26 cellular contexts compared by ENCODE assay signal in genomic region chr3:43343778-43344177, GRCh38. TPM values are rescaled to one million over a fixed set of nuclear protein-coding genes. Genes with fewer than 3 reads are reported as not detected.
DNase-seq lines count a peak whose midpoint lies in the region; ATAC-seq lines count a peak whose summit lies in the region.
"Had no signal": no experiment of that assay in that cellular context is flagged by ENCODE, and none has a peak within 500 bp of the region (broad histone marks: within the 10 kb centered on the region; RNA-seq: fewer than 3 reads in every experiment).

No MANE protein-coding gene starts in this region.

- no peak overlapping the region for H3K27ac ChIP-seq in CD4-positive, alpha-beta memory T cell (ENCODE audit: low read depth, low read length)
- H3K27ac ChIP-seq in HUES48 (ENCODE audit: low read depth, low read length) = peak overlapping the region; percentile 54
- H3K27ac ChIP-seq: foreskin keratinocyte, psoas muscle, thyroid gland had no signal

- H3K36me3 ChIP-seq in CD4-positive, alpha-beta memory T cell (ENCODE audit: insufficient read depth, low read length) = peaks cover 64% of the 10 kb centered on the region
- H3K36me3 ChIP-seq in HUES48 (ENCODE audit: control insufficient read depth, insufficient read depth, low read length) = peaks cover 42% of the 10 kb centered on the region

- intact Hi-C loops in CD4-positive, alpha-beta memory T cell (cut with micrococcal nuclease) = no loop called here

- peaks cover 78 to 86% of the 10 kb centered on the region in 2 donors for H3K36me3 Mint-ChIP-seq in CD4-positive, alpha-beta memory T cell
- peaks cover 21 to 95% (median 78%) of the 10 kb centered on the region in 3 donors for H3K36me3 Mint-ChIP-seq in naive thymus-derived CD8-positive, alpha-beta T cell

- H3K4me1 Mint-ChIP-seq in CD4-positive, alpha-beta memory T cell = peaks cover 46 to 83% (median 59%) of the 10 kb centered on the region in 4 donors
- peaks cover 22 to 83% (median 78%) of the 10 kb centered on the region in 4 donors for H3K4me1 Mint-ChIP-seq in naive thymus-derived CD8-positive, alpha-beta T cell
- H3K4me1 Mint-ChIP-seq: stimulated activated memory B cell treated with anti-CD40 and anti-IgM and Interleukin-4, amounts not matched to agents 10 μg/mL and 1 μg/mL and 100 μg/mL, for 72 hours had no signal

- CTCF ChIA-PET in CD4-positive, alpha-beta memory T cell (lab: Charles Lee; ENCODE audit: partially characterized antibody) = interaction anchor here (1.0 to 5.6 kb wide), 4 partner anchors 8 to 181 kb away, joined by 3 to 27 read pairs (median 16); no protein-coding TSS in a partner anchor

- ATAC-seq in naive thymus-derived CD8-positive, alpha-beta T cell = no peak
- ATAC-seq in HG02759 (IDR thresholded peaks at IDR 0.05; ENCODE audit: unreplicated experiment) (no peak), HG02678 (IDR thresholded peaks at IDR 0.05; ENCODE audit: unreplicated experiment) (no peak)
- ATAC-seq: foreskin keratinocyte; left ventricle myocardium superior; psoas muscle; stimulated activated memory B cell treated with anti-CD40 and anti-IgM and Interleukin-4, amounts not matched to agents 10 μg/mL and 1 μg/mL and 100 μg/mL, for 72 hours had no signal

- H3K4me1 ChIP-seq in CD4-positive, alpha-beta memory T cell (ENCODE audit: insufficient read depth, low read length) = peaks cover 74% of the 10 kb centered on the region
- peaks cover 32% of the 10 kb centered on the region for H3K4me1 ChIP-seq in HUES48 (ENCODE audit: control insufficient read depth, insufficient read depth, low read length)
- H3K4me1 ChIP-seq: foreskin keratinocyte had no signal

- no peak overlapping the region for H3K9ac ChIP-seq in HUES48 (ENCODE audit: low read depth, low read length)

- H3K9me3 Mint-ChIP-seq in CD4-positive, alpha-beta memory T cell = peaks cover 0 to 10% (median 2%) of the 10 kb centered on the region in 8 donors
- peaks cover 0 to 8% (median 4%) of the 10 kb centered on the region in 9 donors for H3K9me3 Mint-ChIP-seq in naive thymus-derived CD8-positive, alpha-beta T cell
- H3K9me3 Mint-ChIP-seq: stimulated activated memory B cell treated with anti-CD40 and anti-IgM and Interleukin-4, amounts not matched to agents 10 μg/mL and 1 μg/mL and 100 μg/mL, for 72 hours had no signal

- no peaks in the 10 kb centered on the region for H3K9me3 ChIP-seq in CD4-positive, alpha-beta memory T cell (ENCODE audit: control insufficient read depth in 1 of 2, low read length in 2 of 2)
- H3K9me3 ChIP-seq in HUES48 (ENCODE audit: control insufficient read depth, insufficient read depth, low read length) = peaks cover 4% of the 10 kb centered on the region; the same call in 1 of the 2 replicates
- H3K9me3 ChIP-seq: thyroid gland had no signal

- POLR2A ChIA-PET in CD4-positive, alpha-beta memory T cell (lab: Charles Lee; ENCODE audit: partially characterized antibody) = interaction anchor here (1.1 to 5.2 kb wide), 7 partner anchors 22 to 181 kb away, joined by 3 to 70 read pairs (median 6); partner anchors contain the start of gene SNRK
- POLR2A ChIA-PET in naive thymus-derived CD8-positive, alpha-beta T cell (lab: Charles Lee) = interaction anchor here (0.9 to 10.8 kb wide), 4 partner anchors 9 to 46 kb away, joined by 3 to 127 read pairs (median 7); no protein-coding TSS in a partner anchor

- no peaks in the 10 kb centered on the region for H3K27me3 Mint-ChIP-seq in CD4-positive, alpha-beta memory T cell
- H3K27me3 Mint-ChIP-seq in naive thymus-derived CD8-positive, alpha-beta T cell = no peaks in the 10 kb centered on the region
- H3K27me3 Mint-ChIP-seq: stimulated activated memory B cell treated with anti-CD40 and anti-IgM and Interleukin-4, amounts not matched to agents 10 μg/mL and 1 μg/mL and 100 μg/mL, for 72 hours had no signal

- DNase-seq in CD4-positive, alpha-beta memory T cell = no peak
- DNase-seq in amniotic epithelial cell (ENCODE audit: low read depth) = peak; percentile 32
- no peak for DNase-seq in naive thymus-derived CD8-positive, alpha-beta T cell
- DNase-seq in SW480 (ENCODE audit: low spot score) = no peak
- DNase-seq in NCI-H187 (lab: John Stamatoyannopoulos, UW) = no peak
- DNase-seq: activated CD4-positive, alpha-beta T cell treated with anti-CD3 and anti-CD28 coated beads for 4 hours; activated CD8-positive, alpha-beta memory T cell treated with anti-CD3 and anti-CD28 coated beads, Interleukin-2, amount 50 U/mL, for 48 hours; activated gamma-delta T cell; aorta; DMS153; erythroblast; foreskin keratinocyte; GF-D8; HFFc6; left ventricle myocardium superior; NCI-H187 treated with DMSO at 0.1 percent for 48 hours; NCI-H2227 treated with DMSO at 0.1 percent for 48 hours; NCI-H774; psoas muscle; stimulated activated CD4-positive, alpha-beta T cell treated with anti-CD3 and anti-CD28 coated beads, Interleukin-1b, Interleukin-23, amount 100 ng/mL, for 48 hours; thyroid gland had no signal

- H3K4me3 Mint-ChIP-seq in CD4-positive, alpha-beta memory T cell = peak overlapping the region in 5 of 8 donors; percentile 45 to 83 (median 72)
- peak overlapping the region; percentile 57 to 79 (median 72) for H3K4me3 Mint-ChIP-seq in naive thymus-derived CD8-positive, alpha-beta T cell
- H3K4me3 Mint-ChIP-seq: CD14-positive monocyte; HFFc6; stimulated activated memory B cell treated with anti-CD40 and anti-IgM and Interleukin-4, amounts not matched to agents 10 μg/mL and 1 μg/mL and 100 μg/mL, for 72 hours had no signal

- no peaks in the 10 kb centered on the region for H3K27me3 ChIP-seq in CD4-positive, alpha-beta memory T cell (ENCODE audit: insufficient read depth, low read length)
- no peaks in the 10 kb centered on the region for H3K27me3 ChIP-seq in HUES48 (ENCODE audit: control insufficient read depth, insufficient read depth, low read length)
- H3K27me3 ChIP-seq: foreskin keratinocyte, thyroid gland had no signal

- H3K4me3 ChIP-seq in CD4-positive, alpha-beta memory T cell (ENCODE audit: low read length in 2 of 2) = no peak overlapping the region
- no peak overlapping the region for H3K4me3 ChIP-seq in HUES48 (ENCODE audit: low read depth, low read length)
- H3K4me3 ChIP-seq: psoas muscle, thyroid gland had no signal

- peak overlapping the region; percentile 82 to 94 (median 89) for H3K27ac Mint-ChIP-seq in CD4-positive, alpha-beta memory T cell
- peak overlapping the region; percentile 93 to 99 (median 96) for H3K27ac Mint-ChIP-seq in naive thymus-derived CD8-positive, alpha-beta T cell
- H3K27ac Mint-ChIP-seq: HFFc6; stimulated activated memory B cell treated with anti-CD40 and anti-IgM and Interleukin-4, amounts not matched to agents 10 μg/mL and 1 μg/mL and 100 μg/mL, for 72 hours had no signal

RNA-seq across cellular contexts. Expression of gene SNRK, which starts 57.4 kb away (rescaled TPM):
- total RNA-seq in CD4-positive, alpha-beta memory T cell = 100 to 1,000 TPM; 104 to 108 TPM
- polyA plus RNA-seq in CD4-positive, alpha-beta memory T cell = 10 to 100 TPM; 39.8 to 50.5 TPM
- 100 to 1,000 TPM; 206 to 225 TPM for total RNA-seq in naive thymus-derived CD8-positive, alpha-beta T cell
- 10 to 100 TPM; 71.1 to 97.5 (median 90.6) TPM for polyA plus RNA-seq in naive thymus-derived CD8-positive, alpha-beta T cell
